In the genomic region with DNA sequence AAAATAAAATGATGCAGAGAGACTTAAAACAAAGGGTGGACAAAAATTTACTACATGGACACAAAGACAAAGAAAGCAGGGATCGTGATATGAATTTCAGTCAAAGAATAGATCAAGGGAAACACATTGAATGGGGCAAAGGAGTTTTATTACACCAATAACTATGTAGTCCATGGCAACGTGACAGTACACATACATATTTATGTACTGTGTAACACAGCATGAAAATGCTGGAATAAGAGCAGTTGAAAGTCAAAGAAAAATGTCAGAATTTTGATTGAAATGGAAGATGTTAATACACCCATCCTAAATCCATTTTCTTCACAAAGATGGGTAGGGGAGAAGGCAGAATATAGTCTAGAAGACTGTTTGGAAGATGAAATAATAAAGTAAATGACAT, we compare ENCODE assay signal across 32 cellular contexts. TPM values are rescaled to one million over a fixed set of nuclear protein-coding genes. Genes with fewer than 3 reads are reported as not detected.
"Had no signal": no experiment of that assay in that cellular context is flagged by ENCODE, and none has a peak within 500 bp of the region (broad histone marks: within the 10 kb centered on the region; RNA-seq: fewer than 3 reads in every experiment).

No MANE protein-coding gene starts in this region.

- FAIRE-seq: astrocyte had no signal

- H3K27me3 ChIP-seq: esophagus muscularis mucosa, foreskin keratinocyte, gastroesophageal sphincter had no signal

- DNase-seq: activated CD4-positive, alpha-beta memory T cell treated with anti-CD3 and anti-CD28 coated beads for 36 hours; activated CD4-positive, alpha-beta T cell treated with anti-CD3 and anti-CD28 coated beads for 36 hours; activated CD4-positive, alpha-beta T cell treated with anti-CD3 and anti-CD28 coated beads, Interleukin-2, amount 10 ng/mL, durations not matched to agents 24 days and 14 days; activated CD4-positive, CD25-positive, alpha-beta regulatory T cell; activated CD4-positive, CD25-positive, alpha-beta regulatory T cell treated with anti-CD3 and anti-CD28 coated beads, Interleukin-2, amount 50 U/mL, for 72 hours; activated CD8-positive, alpha-beta memory T cell treated with anti-CD3 and anti-CD28 coated beads, Interleukin-2, amount 10 ng/mL, durations not matched to agents 7 days and 5 days; activated CD8-positive, alpha-beta memory T cell treated with anti-CD3 and anti-CD28 coated beads, Interleukin-2, amount 50 U/mL, for 4 hours; activated CD8-positive, alpha-beta T cell treated with anti-CD3 and anti-CD28 coated beads, Interleukin-2, amount 10 ng/mL, durations not matched to agents 7 days and 5 days; activated effector memory CD4-positive, alpha-beta T cell treated with Interleukin-2 at 50 U/mL for 16 hours; activated gamma-delta T cell treated with Interleukin-2 at 50 U/mL for 16 hours; activated naive CD4-positive, alpha-beta T cell treated with anti-CD3 and anti-CD28 coated beads, Interleukin-2, amount 50 U/mL, for 16 hours; activated naive CD4-positive, alpha-beta T cell treated with Interleukin-2 at 50 U/mL for 16 hours; activated T-cell treated with anti-CD3 and anti-CD28 coated beads, Interleukin-2, amount 50 U/mL, for 1 hour; amniotic stem cell; anterior cingulate cortex; caudate nucleus; cortex of kidney; dermis blood vessel endothelial cell; effector CD4-positive, alpha-beta T cell; effector memory CD8-positive, alpha-beta T cell; erythroblast; foreskin keratinocyte; T-helper 1 cell; T-helper 17 cell; T1000 had no signal

- H3K4me1 Mint-ChIP-seq: activated CD4-positive, alpha-beta T cell treated with anti-CD3 and anti-CD28 coated beads for 36 hours; activated CD4-positive, alpha-beta T cell treated with anti-CD3 and anti-CD28 coated beads, Interleukin-2, amount 10 ng/mL, durations not matched to agents 24 days and 14 days; activated CD8-positive, alpha-beta memory T cell treated with anti-CD3 and anti-CD28 coated beads, Interleukin-2, amount 10 ng/mL, durations not matched to agents 7 days and 5 days; activated T-helper 17 cell treated with anti-CD3 and anti-CD28 coated beads, Interleukin-2, amount 50 U/mL, for 72 hours; T-helper 17 cell had no signal

- ATAC-seq: activated CD4-positive, alpha-beta T cell treated with anti-CD3 and anti-CD28 coated beads for 36 hours; activated CD8-positive, alpha-beta memory T cell treated with anti-CD3 and anti-CD28 coated beads, Interleukin-2, amount 10 ng/mL, durations not matched to agents 7 days and 5 days; activated CD8-positive, alpha-beta T cell treated with anti-CD3 and anti-CD28 coated beads, Interleukin-2, amount 10 ng/mL, durations not matched to agents 7 days and 5 days; activated T-helper 17 cell treated with anti-CD3 and anti-CD28 coated beads, Interleukin-2, amount 50 U/mL, for 72 hours; effector memory CD8-positive, alpha-beta T cell; foreskin keratinocyte; gastroesophageal sphincter; T-helper 17 cell had no signal

- H3K36me3 Mint-ChIP-seq: activated CD4-positive, alpha-beta memory T cell treated with anti-CD3 and anti-CD28 coated beads for 36 hours; activated CD8-positive, alpha-beta memory T cell treated with anti-CD3 and anti-CD28 coated beads, Interleukin-2, amount 10 ng/mL, durations not matched to agents 7 days and 5 days; activated naive CD8-positive, alpha-beta T cell had no signal

- H3K4me1 ChIP-seq: foreskin keratinocyte had no signal

- H3K27ac ChIP-seq: esophagus muscularis mucosa, foreskin keratinocyte, gastroesophageal sphincter had no signal

- H3K4me3 Mint-ChIP-seq: activated CD4-positive, alpha-beta memory T cell treated with anti-CD3 and anti-CD28 coated beads for 36 hours; activated CD4-positive, alpha-beta T cell treated with anti-CD3 and anti-CD28 coated beads for 36 hours; activated CD4-positive, alpha-beta T cell treated with anti-CD3 and anti-CD28 coated beads, Interleukin-2, amount 10 ng/mL, durations not matched to agents 24 days and 14 days; activated CD8-positive, alpha-beta memory T cell treated with anti-CD3 and anti-CD28 coated beads, Interleukin-2, amount 10 ng/mL, durations not matched to agents 7 days and 5 days; activated CD8-positive, alpha-beta T cell treated with anti-CD3 and anti-CD28 coated beads, Interleukin-2, amount 10 ng/mL, durations not matched to agents 7 days and 5 days; activated naive CD8-positive, alpha-beta T cell; activated T-helper 17 cell treated with anti-CD3 and anti-CD28 coated beads, Interleukin-2, amount 50 U/mL, for 72 hours; effector memory CD8-positive, alpha-beta T cell; T-helper 17 cell; T-helper 2 cell treated with Interferon-gamma antibody and Interleukin-4, amounts not matched to agents 5 μg/mL and 100 μg/mL, for 36 hours had no signal

- H3K36me3 ChIP-seq: esophagus muscularis mucosa, gastroesophageal sphincter had no signal

- H3K27ac Mint-ChIP-seq: activated CD4-positive, alpha-beta memory T cell treated with anti-CD3 and anti-CD28 coated beads for 36 hours; activated CD4-positive, alpha-beta T cell treated with anti-CD3 and anti-CD28 coated beads for 36 hours; activated CD4-positive, alpha-beta T cell treated with anti-CD3 and anti-CD28 coated beads, Interleukin-2, amount 10 ng/mL, durations not matched to agents 24 days and 14 days; activated CD8-positive, alpha-beta memory T cell treated with anti-CD3 and anti-CD28 coated beads, Interleukin-2, amount 10 ng/mL, durations not matched to agents 7 days and 5 days; activated CD8-positive, alpha-beta T cell treated with anti-CD3 and anti-CD28 coated beads, Interleukin-2, amount 10 ng/mL, durations not matched to agents 7 days and 5 days; activated naive CD8-positive, alpha-beta T cell; activated T-helper 17 cell treated with anti-CD3 and anti-CD28 coated beads, Interleukin-2, amount 50 U/mL, for 72 hours; effector memory CD8-positive, alpha-beta T cell; T-helper 17 cell; T-helper 2 cell treated with Interferon-gamma antibody and Interleukin-4, amounts not matched to agents 5 μg/mL and 100 μg/mL, for 36 hours had no signal

- H3K9me3 Mint-ChIP-seq: activated CD4-positive, alpha-beta T cell treated with anti-CD3 and anti-CD28 coated beads, Interleukin-2, amount 10 ng/mL, durations not matched to agents 24 days and 14 days had no signal

- H3K4me3 ChIP-seq: esophagus muscularis mucosa, gastroesophageal sphincter had no signal

- H3K27me3 Mint-ChIP-seq: activated CD4-positive, alpha-beta T cell treated with anti-CD3 and anti-CD28 coated beads, Interleukin-2, amount 10 ng/mL, durations not matched to agents 24 days and 14 days had no signal

RNA-seq across cellular contexts. Expression of gene RIN2, which starts 9.4 kb away (rescaled TPM):
- total RNA-seq: activated CD4-positive, alpha-beta memory T cell treated with anti-CD3 and anti-CD28 coated beads for 36 hours; activated CD4-positive, alpha-beta T cell treated with anti-CD3 and anti-CD28 coated beads for 36 hours; activated CD4-positive, alpha-beta T cell treated with anti-CD3 and anti-CD28 coated beads, Interleukin-2, amount 10 ng/mL, durations not matched to agents 24 days and 14 days; activated CD8-positive, alpha-beta memory T cell treated with anti-CD3 and anti-CD28 coated beads for 36 hours; activated CD8-positive, alpha-beta memory T cell treated with anti-CD3 and anti-CD28 coated beads, Interleukin-2, amount 10 ng/mL, durations not matched to agents 7 days and 5 days; activated CD8-positive, alpha-beta T cell treated with anti-CD3 and anti-CD28 coated beads, Interleukin-2, amount 10 ng/mL, durations not matched to agents 7 days and 5 days; activated T-helper 17 cell treated with anti-CD3 and anti-CD28 coated beads, Interleukin-2, amount 50 U/mL, for 72 hours had no signal
